3 cellular contexts compared by ENCODE assay signal in genomic region chr9:107528686-107529085, GRCh38.
"Had no signal": no experiment of that assay in that cellular context is flagged by ENCODE, and none has a peak within 500 bp of the region (broad histone marks: within the 10 kb centered on the region; RNA-seq: fewer than 3 reads in every experiment).

No MANE protein-coding gene starts in this region.

- DNase-seq: GDM1, GF-D8 had no signal

- ATAC-seq: GM12878 had no signal

- H3K4me3 ChIP-seq: GM12878 had no signal
